9 cellular contexts compared by ENCODE assay signal in genomic region chr3:9914559-9915251, GRCh38. TPM values are rescaled to one million over a fixed set of nuclear protein-coding genes. Genes with fewer than 3 reads are reported as not detected.
DNase-seq lines count a peak whose midpoint lies in the region; ATAC-seq, FAIRE-seq and TF ChIP-seq lines count a peak whose summit lies in the region.
"Had no signal": no experiment of that assay in that cellular context is flagged by ENCODE, and none has a peak within 500 bp of the region (broad histone marks: within the 10 kb centered on the region; RNA-seq: fewer than 3 reads in every experiment).

No MANE protein-coding gene starts in this region.

- TF ChIP-seq POLR2A in A549 (IDR thresholded peaks at IDR 0.05; ENCODE audit: low read length) = no peak

- no peaks in the 10 kb centered on the region for H3K9me3 ChIP-seq in A549
- no peaks in the 10 kb centered on the region for H3K9me3 ChIP-seq in mononuclear cell (ENCODE audit: low read depth, low read length)

- DNase-seq in A549 (ENCODE audit: low read depth in 1 of 2, low spot score in 1 of 2) = no peak
- DNase-seq in GM20000 (ENCODE audit: low spot score) = peak; percentile 64
- DNase-seq in islet precursor cell = no peak
- no peak for DNase-seq in AG20443 (ENCODE audit: low spot score)
- no peak for DNase-seq in cerebellum (ENCODE audit: low spot score)
- no peak for DNase-seq in DMS79 (lab: John Stamatoyannopoulos, UW)

- no peaks in the 10 kb centered on the region for H3K27me3 ChIP-seq in mononuclear cell (ENCODE audit: insufficient read depth, low read length)

- H3K27ac ChIP-seq in A549 = peak overlapping the region; percentile 84 to 89
- peak overlapping the region; percentile 22 for H3K27ac ChIP-seq in angular gyrus (ENCODE audit: low read depth, low read length)

- ATAC-seq in A549 = no peak; a peak in 1 of 6 replicates

- FAIRE-seq in A549 (lab: Jason Lieb, UNC) = no peak
- FAIRE-seq: bronchial epithelial cell had no signal

- TF ChIP-seq RAD21 in A549 (conservative IDR thresholded peaks at IDR 0.05 in 1 of 2, IDR thresholded peaks at IDR 0.05 in 1 of 2) = no peak

- H3K4me1 ChIP-seq in A549 (peaks cover 40% of the 10 kb centered on the region), mononuclear cell (ENCODE audit: insufficient read depth, low read length) (peaks cover 40% of the 10 kb centered on the region)

- WGBS in A549 (ENCODE audit: missing lambda C conversion rate) = 81% methylated on average over 15 of the region's 15 CpGs

- POLR2A ChIA-PET in A549 (lab: Yijun Ruan, JAX) = interaction anchor here (1.3 kb wide), 1 partner anchor 32 kb away, joined by 5 read pairs; no protein-coding TSS in a partner anchor

- H3K4me3 ChIP-seq in A549 (peak overlapping the region; percentile 43), mononuclear cell (ENCODE audit: low read length) (peak overlapping the region; percentile 42)

- CTCF ChIA-PET in A549 (lab: Yijun Ruan, JAX) = interaction anchor here (1.2 to 11.4 kb wide), 10 partner anchors 12 to 95 kb away, joined by 3 to 73 read pairs (median 6); partner anchors contain the start of genes CRELD1, IL17RE and RPUSD3

- H3K4me2 ChIP-seq in A549 = peak overlapping the region; percentile 98

- no peak for TF ChIP-seq CTCF in A549 (IDR thresholded peaks at IDR 0.05)
- no peak for TF ChIP-seq CTCF in GM20000 (IDR thresholded peaks at IDR 0.05; ENCODE audit: extremely low read depth, missing control alignments)

- no peak for TF ChIP-seq EP300 in A549 (IDR thresholded peaks at IDR 0.05)

TF ChIP-seq in A549, 52 proteins besides CTCF, POLR2A, EP300 and RAD21:
- TF ChIP-seq NFE2L2 (conservative IDR thresholded peaks at IDR 0.05; ENCODE audit: low read length) = no peak
- no peak for TF ChIP-seq EHF (CRISPR knock-in tag; IDR thresholded peaks at IDR 0.05)
- no peak for TF ChIP-seq MAX (IDR thresholded peaks at IDR 0.05)
- no peak for TF ChIP-seq BHLHE40 (IDR thresholded peaks at IDR 0.05; ENCODE audit: low read depth, low read length)
- no peak for TF ChIP-seq HES2 (IDR thresholded peaks at IDR 0.05)
- TF ChIP-seq CEBPB (IDR thresholded peaks at IDR 0.05) = no peak
- TF ChIP-seq RNF2 (IDR thresholded peaks at IDR 0.05; ENCODE audit: borderline replicate concordance, low read depth) = no peak
- TF ChIP-seq EHMT2 (IDR thresholded peaks at IDR 0.05; ENCODE audit: low read depth) = no peak
- TF ChIP-seq POLR2AphosphoS2 (conservative IDR thresholded peaks at IDR 0.05; ENCODE audit: low read length) = no peak
- TF ChIP-seq, protein P1, sequence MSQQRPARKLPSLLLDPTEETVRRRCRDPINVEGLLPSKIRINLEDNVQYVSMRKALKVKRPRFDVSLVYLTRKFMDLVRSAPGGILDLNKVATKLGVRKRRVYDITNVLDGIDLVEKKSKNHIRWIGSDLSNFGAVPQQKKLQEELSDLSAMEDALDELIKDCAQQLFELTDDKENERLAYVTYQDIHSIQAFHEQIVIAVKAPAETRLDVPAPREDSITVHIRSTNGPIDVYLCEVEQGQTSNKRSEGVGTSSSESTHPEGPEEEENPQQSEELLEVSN (IDR thresholded peaks at IDR 0.05; ENCODE audit: borderline replicate concordance, low read depth) = no peak
- TF ChIP-seq KDM1A (IDR thresholded peaks at IDR 0.05; ENCODE audit: low read depth) = no peak
- no peak for TF ChIP-seq RFX5 (IDR thresholded peaks at IDR 0.05)
- no peak for TF ChIP-seq FOXS1 (CRISPR knock-in tag; IDR thresholded peaks at IDR 0.05)
- no peak for TF ChIP-seq MAZ (IDR thresholded peaks at IDR 0.05; ENCODE audit: borderline replicate concordance, low read depth, low read length)
- no peak for TF ChIP-seq SREBF2 (IDR thresholded peaks at IDR 0.05)
- TF ChIP-seq MYC (IDR thresholded peaks at IDR 0.05; ENCODE audit: borderline replicate concordance, low read length) = no peak
- TF ChIP-seq ZFP36 (IDR thresholded peaks at IDR 0.05; ENCODE audit: borderline replicate concordance, partially characterized antibody) = no peak
TF ChIP-seq in A549: peak in this region for 0.

RNA-seq across cellular contexts. Expression of gene IL17RC, which starts 2.2 kb away (rescaled TPM):
- polyA plus RNA-seq in A549 (2011; rRNA removed) (7.7 and 12.2 TPM in 2 replicates), A549 (2017; fragmentation: RNase III; extraction: RNeasy Plus Mini Kit Qiagen cat#74134 plus additional on column Dnase treatment) (9.1 to 9.8 TPM (median 9.4 TPM) in 3 replicates)
- polyA plus RNA-seq in A549 (2012; cell fraction: cytosol; rRNA removed) = 12.1 and 17.1 TPM in 2 replicates
- polyA plus RNA-seq in A549 (2012; cell fraction: nucleus; rRNA removed) = 34.0 and 43.5 TPM in 2 replicates
- 16.6 and 23.1 TPM in 2 replicates for polyA minus RNA-seq in A549 (2011; rRNA and poly(A)+ RNA removed)
- total RNA-seq in mononuclear cell (2.7 TPM), cerebellum (12.8 TPM)

RNA-seq across cellular contexts. Expression of gene IL17RE, which starts 12.1 kb away (rescaled TPM):
- polyA plus RNA-seq in A549 (2011; rRNA removed) (0.53 and 0.60 TPM in 2 replicates), A549 (2017; fragmentation: RNase III; extraction: RNeasy Plus Mini Kit Qiagen cat#74134 plus additional on column Dnase treatment) (0.44 to 0.67 TPM (median 0.47 TPM) in 3 replicates)
- polyA plus RNA-seq in A549 (2012; cell fraction: cytosol; rRNA removed) = 0.65 and 0.79 TPM in 2 replicates
- 3.4 and 3.7 TPM in 2 replicates for polyA plus RNA-seq in A549 (2012; cell fraction: nucleus; rRNA removed)
- 0.92 and 1.3 TPM in 2 replicates for polyA minus RNA-seq in A549 (2011; rRNA and poly(A)+ RNA removed)
- total RNA-seq in mononuclear cell (0.10 TPM), cerebellum (0.18 TPM)

RNA-seq across cellular contexts. Expression of gene CRELD1, which starts 18.9 kb away (rescaled TPM):
- polyA plus RNA-seq in A549 (2011; rRNA removed) (13.1 and 13.9 TPM in 2 replicates), A549 (2017; fragmentation: RNase III; extraction: RNeasy Plus Mini Kit Qiagen cat#74134 plus additional on column Dnase treatment) (9.8 to 13.6 TPM (median 11.1 TPM) in 3 replicates)
- 14.6 and 14.9 TPM in 2 replicates for polyA plus RNA-seq in A549 (2012; cell fraction: cytosol; rRNA removed)
- polyA plus RNA-seq in A549 (2012; cell fraction: nucleus; rRNA removed) = 25.3 and 26.0 TPM in 2 replicates
- polyA minus RNA-seq in A549 (2011; rRNA and poly(A)+ RNA removed) = 6.2 and 9.1 TPM in 2 replicates
- total RNA-seq in mononuclear cell (7.2 TPM), cerebellum (23.4 TPM)

RNA-seq across cellular contexts. Expression of gene JAGN1, which starts 24.3 kb away (rescaled TPM):
- polyA plus RNA-seq in A549 (2011; rRNA removed) (63.2 and 79.3 TPM in 2 replicates), A549 (2017; fragmentation: RNase III; extraction: RNeasy Plus Mini Kit Qiagen cat#74134 plus additional on column Dnase treatment) (48.6 to 53.7 TPM (median 49.6 TPM) in 3 replicates)
- polyA plus RNA-seq in A549 (2012; cell fraction: cytosol; rRNA removed) = 54.9 and 75.5 TPM in 2 replicates
- 28.0 and 40.6 TPM in 2 replicates for polyA plus RNA-seq in A549 (2012; cell fraction: nucleus; rRNA removed)
- 51.1 and 62.9 TPM in 2 replicates for polyA minus RNA-seq in A549 (2011; rRNA and poly(A)+ RNA removed)
- total RNA-seq in mononuclear cell (15.0 TPM), cerebellum (13.4 TPM)

RNA-seq across cellular contexts. Expression of gene CIDEC, which starts 34.7 kb away (rescaled TPM):
- polyA plus RNA-seq in A549 (2011; rRNA removed) (6.3 and 10.4 TPM in 2 replicates), A549 (2017; fragmentation: RNase III; extraction: RNeasy Plus Mini Kit Qiagen cat#74134 plus additional on column Dnase treatment) (2.0 to 3.3 TPM (median 2.8 TPM) in 3 replicates)
- 3.5 and 3.9 TPM in 2 replicates for polyA plus RNA-seq in A549 (2012; cell fraction: cytosol; rRNA removed)
- 2.5 and 3.5 TPM in 2 replicates for polyA plus RNA-seq in A549 (2012; cell fraction: nucleus; rRNA removed)
- polyA minus RNA-seq in A549 (2011; rRNA and poly(A)+ RNA removed) = 10.9 and 11.2 TPM in 2 replicates
- total RNA-seq in mononuclear cell (not detected), cerebellum (not detected)
- total RNA-seq: bronchial epithelial cell had no signal
